In genomic region chr17:56125830-56126819, GRCh38 we compare ENCODE assay signal across 9 cellular contexts. TPM values are rescaled to one million over a fixed set of nuclear protein-coding genes. Genes with fewer than 3 reads are reported as not detected.
DNase-seq lines count a peak whose midpoint lies in the region; ATAC-seq, FAIRE-seq and TF ChIP-seq lines count a peak whose summit lies in the region.
"Had no signal": no experiment of that assay in that cellular context is flagged by ENCODE, and none has a peak within 500 bp of the region (broad histone marks: within the 10 kb centered on the region; RNA-seq: fewer than 3 reads in every experiment).

No MANE protein-coding gene starts in this region.

- no peak for FAIRE-seq in HTR-8/SVneo (lab: Jason Lieb, UNC)

- no peak overlapping the region for H2AFZ ChIP-seq in DND-41 (ENCODE audit: low read depth, low read length)

- DNase-seq in DND-41 (peak; percentile 61), HTR-8/SVneo (ENCODE audit: insufficient read length, low spot score) (peak; percentile 37), SKM-1 treated with dmso at 0.1 percent for 144 hours (lab: John Stamatoyannopoulos, UW; ENCODE audit: unreplicated experiment) (peak; percentile 6), iPS DF 4.7 (ENCODE audit: extremely low read depth, low spot score) (peak; percentile 22)
- DNase-seq in activated CD4-positive, alpha-beta memory T cell treated with anti-CD3 and anti-CD28 coated beads, Interleukin-2, amount 10 ng/mL, durations not matched to agents 7 days and 5 days: no peak
- DNase-seq in activated T-cell treated with anti-CD3 and anti-CD28 coated beads, Interleukin-2, amount 50 U/mL, for 1 hour: no peak

- H3K27me3 ChIP-seq in DND-41 (ENCODE audit: insufficient read depth, low read length, poor library complexity): no peaks in the 10 kb centered on the region

- no peaks in the 10 kb centered on the region for H3K9me3 ChIP-seq in DND-41 (ENCODE audit: insufficient read depth, low read length, severe bottlenecking)

- CTCF ChIA-PET in activated CD4-positive, alpha-beta memory T cell treated with anti-CD3 and anti-CD28 coated beads, Interleukin-2, amount 10 ng/mL, durations not matched to agents 7 days and 5 days (lab: Charles Lee): no interaction called here

- peak; percentile 79 for TF ChIP-seq CTCF in DND-41 (IDR thresholded peaks at IDR 0.05; ENCODE audit: borderline replicate concordance, extremely low read depth, low read length, poor library complexity, severe bottlenecking)

- no peak overlapping the region for H3K4me2 ChIP-seq in DND-41 (ENCODE audit: insufficient read depth, low read length)

- ATAC-seq in DND-41 (ENCODE audit: insufficient read depth, low read depth): peak; percentile 73
- ATAC-seq in HG02610 (IDR thresholded peaks at IDR 0.05; ENCODE audit: unreplicated experiment): no peak
- no peak for ATAC-seq in HG03521 (IDR thresholded peaks at IDR 0.05; ENCODE audit: unreplicated experiment)

- H3K4me3 Mint-ChIP-seq in activated CD4-positive, alpha-beta memory T cell treated with anti-CD3 and anti-CD28 coated beads, Interleukin-2, amount 10 ng/mL, durations not matched to agents 7 days and 5 days: no peak overlapping the region

- H3K79me2 ChIP-seq in DND-41 (ENCODE audit: insufficient read depth, low read length): no peaks in the 10 kb centered on the region

- H3K27me3 Mint-ChIP-seq in activated CD4-positive, alpha-beta memory T cell treated with anti-CD3 and anti-CD28 coated beads, Interleukin-2, amount 10 ng/mL, durations not matched to agents 7 days and 5 days: peaks cover 4% of the 10 kb centered on the region

- H3K27ac ChIP-seq in DND-41 (ENCODE audit: low read length): no peak overlapping the region

- no peaks in the 10 kb centered on the region for H3K9me3 Mint-ChIP-seq in activated CD4-positive, alpha-beta memory T cell treated with anti-CD3 and anti-CD28 coated beads, Interleukin-2, amount 10 ng/mL, durations not matched to agents 7 days and 5 days

- peaks cover 27% of the 10 kb centered on the region for H3K4me1 ChIP-seq in DND-41 (ENCODE audit: insufficient read depth, low read length)

- H3K36me3 Mint-ChIP-seq in activated CD4-positive, alpha-beta memory T cell treated with anti-CD3 and anti-CD28 coated beads, Interleukin-2, amount 10 ng/mL, durations not matched to agents 7 days and 5 days (ENCODE audit: low read depth): no peaks in the 10 kb centered on the region

- H3K27ac Mint-ChIP-seq in activated CD4-positive, alpha-beta memory T cell treated with anti-CD3 and anti-CD28 coated beads, Interleukin-2, amount 10 ng/mL, durations not matched to agents 7 days and 5 days: no peak overlapping the region

- H4K20me1 ChIP-seq in DND-41 (ENCODE audit: insufficient read depth, low read length): no peaks in the 10 kb centered on the region

- H3K36me3 ChIP-seq in DND-41 (ENCODE audit: insufficient read depth, low read length): no peaks in the 10 kb centered on the region

- POLR2A ChIA-PET in activated CD4-positive, alpha-beta memory T cell treated with anti-CD3 and anti-CD28 coated beads, Interleukin-2, amount 10 ng/mL, durations not matched to agents 7 days and 5 days (lab: Charles Lee): no interaction called here

- no peak overlapping the region for H3K4me3 ChIP-seq in DND-41 (ENCODE audit: low read depth in 1 of 2, low read length in 2 of 2)
- H3K4me3 ChIP-seq: lung had no signal

- no peaks in the 10 kb centered on the region for H3K4me1 Mint-ChIP-seq in activated CD4-positive, alpha-beta memory T cell treated with anti-CD3 and anti-CD28 coated beads, Interleukin-2, amount 10 ng/mL, durations not matched to agents 7 days and 5 days

- no peak overlapping the region for H3K9ac ChIP-seq in DND-41 (ENCODE audit: low read depth, low read length)

RNA-seq across cellular contexts. Expression of gene ANKFN1, which starts 27.1 kb away (rescaled TPM):
- total RNA-seq in activated CD4-positive, alpha-beta memory T cell treated with anti-CD3 and anti-CD28 coated beads, Interleukin-2, amount 10 ng/mL, durations not matched to agents 7 days and 5 days: not detected

Comparison
In these comparisons a context has a peak if more than half of its experiments do, and no peak if none do; other contexts are left out.
1. DNase-seq: peak in DND-41 (single experiment), HTR-8/SVneo (single experiment), SKM-1 treated with dmso at 0.1 percent for 144 hours (single experiment) and iPS DF 4.7 (single experiment); none in activated CD4-positive, alpha-beta memory T cell treated with anti-CD3 and anti-CD28 coated beads, Interleukin-2, amount 10 ng/mL, durations not matched to agents 7 days and 5 days (single experiment) and activated T-cell treated with anti-CD3 and anti-CD28 coated beads, Interleukin-2, amount 50 U/mL, for 1 hour (single experiment).